Comparison of ENCODE assay signal across 22 cellular contexts in the genomic region with DNA sequence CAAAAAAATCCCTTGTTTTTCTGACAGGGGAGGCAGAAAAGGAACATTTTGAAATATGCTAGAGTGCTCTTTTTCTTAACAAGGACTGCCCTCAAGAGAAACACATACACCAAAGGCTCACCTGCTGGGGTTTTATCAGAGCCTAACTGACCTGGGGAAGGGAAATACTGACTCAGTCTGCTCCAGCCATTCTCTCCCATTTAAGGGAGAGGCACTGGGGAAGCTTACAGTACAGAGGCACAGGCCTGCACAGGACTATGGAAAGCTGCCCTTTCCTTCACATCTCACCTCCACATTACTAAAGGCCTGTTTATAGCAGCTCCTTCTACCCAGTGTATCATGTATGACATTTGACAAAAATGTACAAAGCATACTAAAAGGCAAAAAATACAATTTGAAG. TPM values are rescaled to one million over a fixed set of nuclear protein-coding genes. Genes with fewer than 3 reads are reported as not detected.
"Had no signal": no experiment of that assay in that cellular context is flagged by ENCODE, and none has a peak within 500 bp of the region (broad histone marks: within the 10 kb centered on the region; RNA-seq: fewer than 3 reads in every experiment).

No MANE protein-coding gene starts in this region.

- H3K9me3 Mint-ChIP-seq: activated CD4-positive, alpha-beta T cell treated with anti-CD3 and anti-CD28 coated beads, Interleukin-2, amount 10 ng/mL, durations not matched to agents 24 days and 14 days; activated naive CD8-positive, alpha-beta T cell treated with anti-CD3 and anti-CD28 coated beads, Interleukin-2, amount 10 ng/mL, durations not matched to agents 7 days and 5 days; activated T-cell treated with anti-CD3 and anti-CD28 coated beads, Interleukin-2, amount 50 U/mL, for 24 hours; activated T-helper 2 cell treated with anti-CD3 and anti-CD28 coated beads, Interferon-gamma antibody, Interleukin-2, Interleukin-4, amounts not matched to agents 10 μg/mL and 5 μg/mL and 100 μg/mL, durations not matched to agents 14 hours and 24 hours and 36 hours; central memory CD8-positive, alpha-beta T cell had no signal

- ATAC-seq: activated CD8-positive, alpha-beta T cell treated with anti-CD3 and anti-CD28 coated beads, Interleukin-2, amount 10 ng/mL, durations not matched to agents 7 days and 5 days; naive thymus-derived CD8-positive, alpha-beta T cell; stimulated activated naive CD8-positive, alpha-beta T cell treated with anti-CD3 and anti-CD28 coated beads, Interleukin-15, Interleukin-2, amounts not matched to agents 100 U/mL and 50 U/mL, for 24 hours had no signal

- H3K27me3 ChIP-seq: body of pancreas, esophagus squamous epithelium, ovary, tibial nerve, uterus had no signal

- H3K36me3 Mint-ChIP-seq: activated naive CD8-positive, alpha-beta T cell treated with anti-CD3 and anti-CD28 coated beads, Interleukin-2, amount 10 ng/mL, durations not matched to agents 7 days and 5 days had no signal

- H3K9me3 ChIP-seq: body of pancreas, esophagus squamous epithelium, ovary, tibial nerve, uterus had no signal

- H3K4me1 Mint-ChIP-seq: activated CD4-positive, alpha-beta T cell treated with anti-CD3 and anti-CD28 coated beads, Interleukin-2, amount 10 ng/mL, durations not matched to agents 24 days and 14 days; activated naive CD8-positive, alpha-beta T cell treated with anti-CD3 and anti-CD28 coated beads, Interleukin-2, amount 10 ng/mL, durations not matched to agents 7 days and 5 days; central memory CD8-positive, alpha-beta T cell; memory B cell; naive thymus-derived CD8-positive, alpha-beta T cell had no signal

- H3K4me1 ChIP-seq: esophagus squamous epithelium, tibial nerve, uterus had no signal

- DNase-seq: activated CD4-positive, alpha-beta T cell treated with anti-CD3 and anti-CD28 coated beads, Interleukin-2, amount 10 ng/mL, durations not matched to agents 24 days and 14 days; activated CD8-positive, alpha-beta T cell treated with anti-CD3 and anti-CD28 coated beads, Interleukin-2, amount 10 ng/mL, durations not matched to agents 7 days and 5 days; activated naive CD4-positive, alpha-beta T cell treated with Interleukin-2 at 50 U/mL for 16 hours; activated naive CD8-positive, alpha-beta T cell treated with anti-CD3 and anti-CD28 coated beads, Interleukin-2, amount 10 ng/mL, durations not matched to agents 7 days and 5 days; activated T-cell treated with anti-CD3 and anti-CD28 coated beads, Interleukin-2, amount 50 U/mL, for 24 hours; amygdala; body of pancreas; effector CD4-positive, alpha-beta T cell; esophagus squamous epithelium; hippocampal formation; naive thymus-derived CD8-positive, alpha-beta T cell; ovary; stimulated activated CD4-positive, alpha-beta T cell treated with anti-CD3 and anti-CD28 coated beads, Interleukin-12 subunit alpha, Interleukin-12 subunit beta, amount 100 ng/mL, for 4 hours; stimulated activated naive CD8-positive, alpha-beta T cell treated with anti-CD3 and anti-CD28 coated beads, Interleukin-15, Interleukin-2, amounts not matched to agents 100 U/mL and 50 U/mL, for 24 hours; substantia nigra; T1000; uterus had no signal

- H3K27ac ChIP-seq: coronary artery, esophagus squamous epithelium, ovary, tibial nerve, uterus had no signal

- H3K4me3 Mint-ChIP-seq: activated CD4-positive, alpha-beta T cell treated with anti-CD3 and anti-CD28 coated beads, Interleukin-2, amount 10 ng/mL, durations not matched to agents 24 days and 14 days; activated CD8-positive, alpha-beta T cell treated with anti-CD3 and anti-CD28 coated beads, Interleukin-2, amount 10 ng/mL, durations not matched to agents 7 days and 5 days; activated naive CD8-positive, alpha-beta T cell treated with anti-CD3 and anti-CD28 coated beads, Interleukin-2, amount 10 ng/mL, durations not matched to agents 7 days and 5 days; activated T-cell treated with anti-CD3 and anti-CD28 coated beads, Interleukin-2, amount 50 U/mL, for 24 hours; central memory CD8-positive, alpha-beta T cell; memory B cell; naive thymus-derived CD8-positive, alpha-beta T cell had no signal

- H3K36me3 ChIP-seq: esophagus squamous epithelium, ovary, uterus had no signal

- H3K4me3 ChIP-seq: body of pancreas, coronary artery, esophagus squamous epithelium, ovary, tibial nerve, uterus had no signal

- H3K27ac Mint-ChIP-seq: activated CD4-positive, alpha-beta T cell treated with anti-CD3 and anti-CD28 coated beads, Interleukin-2, amount 10 ng/mL, durations not matched to agents 24 days and 14 days; activated CD8-positive, alpha-beta T cell treated with anti-CD3 and anti-CD28 coated beads, Interleukin-2, amount 10 ng/mL, durations not matched to agents 7 days and 5 days; activated naive CD8-positive, alpha-beta T cell treated with anti-CD3 and anti-CD28 coated beads, Interleukin-2, amount 10 ng/mL, durations not matched to agents 7 days and 5 days; activated T-cell treated with anti-CD3 and anti-CD28 coated beads, Interleukin-2, amount 50 U/mL, for 24 hours; activated T-helper 2 cell treated with anti-CD3 and anti-CD28 coated beads, Interferon-gamma antibody, Interleukin-2, Interleukin-4, amounts not matched to agents 10 μg/mL and 5 μg/mL and 100 μg/mL, durations not matched to agents 14 hours and 24 hours and 36 hours; memory B cell; naive thymus-derived CD8-positive, alpha-beta T cell had no signal

RNA-seq across cellular contexts. Expression of a gene that starts 30.3 kb away (rescaled TPM):
- total RNA-seq: activated CD4-positive, alpha-beta T cell treated with anti-CD3 and anti-CD28 coated beads, Interleukin-2, amount 10 ng/mL, durations not matched to agents 24 days and 14 days; activated naive CD8-positive, alpha-beta T cell treated with anti-CD3 and anti-CD28 coated beads, Interleukin-2, amount 10 ng/mL, durations not matched to agents 7 days and 5 days; activated T-helper 2 cell treated with anti-CD3 and anti-CD28 coated beads, Interferon-gamma antibody, Interleukin-2, Interleukin-4, amounts not matched to agents 10 μg/mL and 5 μg/mL and 100 μg/mL, durations not matched to agents 14 hours and 24 hours and 36 hours had no signal
- polyA plus RNA-seq: naive thymus-derived CD8-positive, alpha-beta T cell had no signal
